1 cellular context compared by ENCODE assay signal in genomic region chr17:72597354-72598087, GRCh38.
A peak's percentile ranks its signal among the peaks of the same experiment; 100 is the strongest.
TF ChIP-seq lines count a peak whose summit lies in the region.

No MANE protein-coding gene starts in this region.

TF ChIP-seq in GM12878, 131 proteins besides CTCF, POLR2A, EP300 and RAD21 (continued from another document):
- TF ChIP-seq TCF7 (IDR thresholded peaks at IDR 0.05; ENCODE audit: borderline replicate concordance) (no peak), TCF3 (IDR thresholded peaks at IDR 0.05; ENCODE audit: borderline replicate concordance, insufficient read depth, low read depth, low read length) (no peak), RAD51 (IDR thresholded peaks at IDR 0.05) (no peak), KAT2A (conservative IDR thresholded peaks at IDR 0.05; ENCODE audit: control insufficient read depth, low read depth, low read length) (no peak), CEBPB (IDR thresholded peaks at IDR 0.05; ENCODE audit: borderline replicate concordance in 1 of 2, low read depth in 2 of 2, low read length in 2 of 2) (no peak), SMAD1 (IDR thresholded peaks at IDR 0.05; ENCODE audit: low read depth, partially characterized antibody) (no peak), NFIC (IDR thresholded peaks at IDR 0.05; ENCODE audit: low read depth, low read length) (no peak), NR2C1 (IDR thresholded peaks at IDR 0.05) (no peak), STAT1 (conservative IDR thresholded peaks at IDR 0.05) (no peak), NR2F1 (conservative IDR thresholded peaks at IDR 0.05) (no peak), MEF2A (IDR thresholded peaks at IDR 0.05; ENCODE audit: insufficient read depth, low read depth, low read length) (no peak), HDAC6 (IDR thresholded peaks at IDR 0.05; ENCODE audit: unreplicated experiment) (no peak), NRF1 (conservative IDR thresholded peaks at IDR 0.05; ENCODE audit: low read depth, low read length) (no peak), BACH1 (IDR thresholded peaks at IDR 0.05; ENCODE audit: borderline replicate concordance) (no peak), SMAD5 (IDR thresholded peaks at IDR 0.05; ENCODE audit: low read depth) (no peak), ZNF217 (IDR thresholded peaks at IDR 0.05) (0 out of 2 replicates have a peak, but pooled peaks have one; percentile 4), YY1 (IDR thresholded peaks at IDR 0.05; ENCODE audit: low read depth, low read length) (no peak)
TF ChIP-seq in GM12878: peak in this region for 4.
